ENCODE assay signal across 8 cellular contexts in the genomic region with DNA sequence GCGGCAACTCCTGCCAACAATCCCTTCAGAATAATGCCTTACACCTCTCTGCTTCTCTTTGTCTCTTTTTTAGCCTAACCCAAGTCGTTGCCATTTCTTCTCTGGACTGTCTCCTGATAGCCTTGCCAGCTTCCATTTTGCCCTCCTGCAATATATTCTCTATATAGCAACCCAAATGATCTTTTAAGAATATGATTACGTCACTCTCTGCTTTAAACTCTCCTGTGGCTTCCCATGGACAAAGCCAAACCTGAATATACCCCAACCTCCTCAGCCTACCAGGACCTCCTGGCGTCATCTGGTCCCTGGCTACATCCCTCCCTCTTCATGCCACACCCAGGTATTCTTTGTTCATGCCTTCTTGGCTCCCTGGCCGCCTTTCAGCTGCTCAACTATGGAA.
"Had no signal": no experiment of that assay in that cellular context is flagged by ENCODE, and none has a peak within 500 bp of the region (broad histone marks: within the 10 kb centered on the region; RNA-seq: fewer than 3 reads in every experiment).

No MANE protein-coding gene starts in this region.

- H3K4me3 Mint-ChIP-seq: GM23338, H9, IgD-negative memory B cell had no signal

- H2AFZ ChIP-seq: GM23338 had no signal

- FAIRE-seq: H1, H54, HTR-8/SVneo had no signal

- ATAC-seq: GM23338 had no signal

- H3K4me3 ChIP-seq: GM23338 had no signal

- H3K36me3 Mint-ChIP-seq: IgD-negative memory B cell had no signal

- H3K4me1 Mint-ChIP-seq: IgD-negative memory B cell had no signal

- DNase-seq: H9, HCEC 1CT, KG1 had no signal

- H3K27ac Mint-ChIP-seq: GM23338, H9, IgD-negative memory B cell had no signal

- H3K4me2 ChIP-seq: GM23338 had no signal
